In genomic region chr3:37996785-37997301, GRCh38 we compare ENCODE assay signal across 8 cellular contexts. TPM values are rescaled to one million over a fixed set of nuclear protein-coding genes. Genes with fewer than 3 reads are reported as not detected.
DNase-seq lines count a peak whose midpoint lies in the region; ATAC-seq and TF ChIP-seq lines count a peak whose summit lies in the region.

No MANE protein-coding gene starts in this region.

- H3K27me3 ChIP-seq in BJ (ENCODE audit: control insufficient read depth, insufficient read depth, low read length), result no peaks in the 10 kb centered on the region
- H3K27me3 ChIP-seq in dorsolateral prefrontal cortex, result no peaks in the 10 kb centered on the region

- no peaks in the 10 kb centered on the region; the same call in 1 of the 2 replicates for H3K36me3 ChIP-seq in BJ (ENCODE audit: control insufficient read depth, insufficient read depth, low read length)

- POLR2A ChIA-PET in BJ (lab: Charles Lee), result no interaction called here

- H3K27ac ChIP-seq in dorsolateral prefrontal cortex, result peak overlapping the region in 25 of 59 donors; percentile 2 to 95 (median 44)

- TF ChIP-seq CTCF in BJ (IDR thresholded peaks at IDR 0.05; ENCODE audit: insufficient read depth, low read depth, low read length) (peak; percentile 91), dorsolateral prefrontal cortex (IDR thresholded peaks at IDR 0.05 in 54 of 56, conservative IDR thresholded peaks at IDR 0.05 in 2 of 56; ENCODE audit: low read depth in 1 of 56, partially characterized antibody in 56 of 56) (peak; percentile 52 to 89 (median 76))

- peak; percentile 37 for ATAC-seq in GM19025 (IDR thresholded peaks at IDR 0.05; ENCODE audit: low read depth, unreplicated experiment)
- ATAC-seq in HG03175 (IDR thresholded peaks at IDR 0.05; ENCODE audit: unreplicated experiment), result peak; percentile 62

- intact Hi-C loops in dorsolateral prefrontal cortex (cut with DNase I), result no loop called here

- DNase-seq in BJ (ENCODE audit: low read depth) (no peak), NCI-H748 (lab: John Stamatoyannopoulos, UW; ENCODE audit: unreplicated experiment) (peak; percentile 57), dorsolateral prefrontal cortex (peak in 8 of 10 donors; percentile 42 to 81 (median 60)), midbrain (lab: John Stamatoyannopoulos, UW) (peak; percentile 34)
- peak; percentile 55 to 80 for DNase-seq in activated CD4-positive, alpha-beta T cell treated with anti-CD3 and anti-CD28 coated beads, Interleukin-2, amount 50 U/mL, for 24 hours (ENCODE audit: low read depth in 1 of 2, low spot score in 1 of 2)
- DNase-seq in stimulated activated CD8-positive, alpha-beta memory T cell treated with anti-CD3 and anti-CD28 coated beads, Interleukin-4, amount 100 ng/mL, for 1 hour (ENCODE audit: low read depth in 2 of 2, low spot score in 1 of 2), result peak; percentile 58 to 69

- H3K4me3 ChIP-seq in BJ (ENCODE audit: low read depth, low read length) (no peak overlapping the region), dorsolateral prefrontal cortex (no peak overlapping the region)

- CTCF ChIA-PET in BJ (lab: Yijun Ruan, JAX), result interaction anchor here (0.5 to 3.2 kb wide), 18 partner anchors 9 to 494 kb away, joined by 3 to 23 read pairs (median 3); no protein-coding TSS in a partner anchor

RNA-seq across cellular contexts. Expression of gene VILL, which starts 6.3 kb away (rescaled TPM):
- polyA plus RNA-seq in BJ (2011; rRNA removed), result 4.9 and 8.8 TPM in 2 replicates
- 7.2 and 11.8 TPM in 2 replicates for polyA minus RNA-seq in BJ (2011; rRNA and poly(A)+ RNA removed)
- total RNA-seq in dorsolateral prefrontal cortex, result 10 to 100 TPM in 83 of 120 experiments, 1 to 10 TPM in 37; 5.7 to 23.5 (median 11.1) TPM

RNA-seq across cellular contexts. Expression of gene PLCD1, which starts 32.6 kb away (rescaled TPM):
- 7.6 and 12.3 TPM in 2 replicates for polyA plus RNA-seq in BJ (2011; rRNA removed)
- polyA minus RNA-seq in BJ (2011; rRNA and poly(A)+ RNA removed), result 17.9 and 18.6 TPM in 2 replicates
- total RNA-seq in dorsolateral prefrontal cortex, result 10 to 100 TPM; 16.3 to 64.5 (median 29.4) TPM

RNA-seq across cellular contexts. Expression of gene DLEC1, which starts 42.2 kb away (rescaled TPM):
- polyA plus RNA-seq in BJ (2011; rRNA removed), result 0.02 and 0.06 TPM in 2 replicates
- 0.05 TPM in 1 of 2 replicates, not detected in the other for polyA minus RNA-seq in BJ (2011; rRNA and poly(A)+ RNA removed)
- 10 to 100 TPM in 1 of 120 experiments, 1 to 10 TPM in 102, under 1 TPM in 17; 0.73 to 13.1 (median 2.2) TPM for total RNA-seq in dorsolateral prefrontal cortex
